In genomic region chr4:3237266-3237665, GRCh38 we compare ENCODE assay signal across 16 cellular contexts. TPM values are rescaled to one million over a fixed set of nuclear protein-coding genes. Genes with fewer than 3 reads are reported as not detected.
A peak's percentile ranks its signal among the peaks of the same experiment; 100 is the strongest.
DNase-seq lines count a peak whose midpoint lies in the region; ATAC-seq and TF ChIP-seq lines count a peak whose summit lies in the region.
"Had no signal": no experiment of that assay in that cellular context is flagged by ENCODE, and none has a peak within 500 bp of the region (broad histone marks: within the 10 kb centered on the region; RNA-seq: fewer than 3 reads in every experiment).

No MANE protein-coding gene starts in this region.

- peaks cover 0 to 66% (median 56%) of the 10 kb centered on the region in 10 experiments; a peak in 18 of 20 replicates for H3K4me1 ChIP-seq in BLaER1 treated with 17β-estradiol and CSF1 and Interleukin-3, amounts not matched to agents 10 nM and 100 nM
- H3K4me1 ChIP-seq in iPS-18a (ENCODE audit: control insufficient read depth, low read depth, low read length) = peaks cover 17% of the 10 kb centered on the region

- 0 out of 2 replicates have a peak overlapping the region, but pooled peaks have one; percentile 6 for H3K27ac Mint-ChIP-seq in WTC11
- H3K27ac Mint-ChIP-seq in stimulated activated naive B cell treated with anti-CD40 and anti-IgM and Interleukin-4, amounts not matched to agents 10 μg/mL and 1 μg/mL and 100 μg/mL, for 72 hours = peak overlapping the region; percentile 9

- POLR2A ChIA-PET in WTC11 (lab: Charles Lee) = no interaction called here

- peaks cover 52% of the 10 kb centered on the region for H3K36me3 Mint-ChIP-seq in WTC11
- H3K36me3 Mint-ChIP-seq in stimulated activated naive B cell treated with anti-CD40 and anti-IgM and Interleukin-4, amounts not matched to agents 10 μg/mL and 1 μg/mL and 100 μg/mL, for 72 hours = peaks cover 49 to 68% of the 10 kb centered on the region in 2 donors

- H3K27me3 ChIP-seq in BLaER1 treated with 17β-estradiol and CSF1 and Interleukin-3, amounts not matched to agents 10 nM and 100 nM = no peaks in the 10 kb centered on the region
- H3K27me3 ChIP-seq in iPS-18a (ENCODE audit: control insufficient read depth, insufficient read depth, low read length) = peaks cover 48% of the 10 kb centered on the region

- peak overlapping the region in 2 of 11 experiments; percentile 68 to 72; a peak in 3 of 22 replicates for H3K9ac ChIP-seq in BLaER1 treated with 17β-estradiol and CSF1 and Interleukin-3, amounts not matched to agents 10 nM and 100 nM
- no peak overlapping the region for H3K9ac ChIP-seq in iPS-18a (ENCODE audit: low read length)

- no peak overlapping the region; a peak in 1 of 20 replicates for H3K4me3 ChIP-seq in BLaER1 treated with 17β-estradiol and CSF1 and Interleukin-3, amounts not matched to agents 10 nM and 100 nM
- peak overlapping the region; percentile 29 for H3K4me3 ChIP-seq in iPS-18a (ENCODE audit: low read length)

- H3K4me3 Mint-ChIP-seq in WTC11 = no peak overlapping the region
- H3K4me3 Mint-ChIP-seq in stimulated activated naive B cell treated with anti-CD40 and anti-IgM and Interleukin-4, amounts not matched to agents 10 μg/mL and 1 μg/mL and 100 μg/mL, for 72 hours = no peak overlapping the region
- H3K4me3 Mint-ChIP-seq: CD4-positive, alpha-beta memory T cell had no signal

- DNase-seq in WTC11 (ENCODE audit: low spot score) = no peak
- DNase-seq in stimulated activated naive B cell treated with anti-CD40 and anti-IgM and Interleukin-4, amounts not matched to agents 10 μg/mL and 1 μg/mL and 100 μg/mL, for 72 hours = no peak
- DNase-seq in NCI-H1436 (lab: John Stamatoyannopoulos, UW) = no peak
- no peak for DNase-seq in DMS 273 treated with DMSO at 0.1 percent for 48 hours (lab: John Stamatoyannopoulos, UW)
- DNase-seq: 8988T; AML-193; C1 segment of cervical spinal cord; CD4-positive, alpha-beta memory T cell; DMS153; DMS79 treated with DMSO at 0.1 percent for 48 hours; EL; Karpas-422 had no signal

- H3K27ac ChIP-seq in BLaER1 treated with 17β-estradiol and CSF1 and Interleukin-3, amounts not matched to agents 10 nM and 100 nM = peak overlapping the region in 3 of 11 experiments; percentile 67 to 77 (median 71); a peak in 3 of 22 replicates
- no peak overlapping the region for H3K27ac ChIP-seq in iPS-18a (ENCODE audit: low read length)

- H3K9me3 Mint-ChIP-seq in WTC11 = no peaks in the 10 kb centered on the region
- H3K9me3 Mint-ChIP-seq in stimulated activated naive B cell treated with anti-CD40 and anti-IgM and Interleukin-4, amounts not matched to agents 10 μg/mL and 1 μg/mL and 100 μg/mL, for 72 hours = no peaks in the 10 kb centered on the region

- TF ChIP-seq CTCF in WTC11 (IDR thresholded peaks at IDR 0.05) = no peak

- H3K27me3 Mint-ChIP-seq in WTC11 (ENCODE audit: low read depth) = peaks cover 20% of the 10 kb centered on the region
- H3K27me3 Mint-ChIP-seq in stimulated activated naive B cell treated with anti-CD40 and anti-IgM and Interleukin-4, amounts not matched to agents 10 μg/mL and 1 μg/mL and 100 μg/mL, for 72 hours = no peaks in the 10 kb centered on the region
- H3K27me3 Mint-ChIP-seq: CD4-positive, alpha-beta memory T cell had no signal

- peaks cover 24% of the 10 kb centered on the region for H3K4me1 Mint-ChIP-seq in WTC11
- peaks cover 0 to 5% of the 10 kb centered on the region in 2 donors for H3K4me1 Mint-ChIP-seq in stimulated activated naive B cell treated with anti-CD40 and anti-IgM and Interleukin-4, amounts not matched to agents 10 μg/mL and 1 μg/mL and 100 μg/mL, for 72 hours

- H3K36me3 ChIP-seq in BLaER1 treated with 17β-estradiol and CSF1 and Interleukin-3, amounts not matched to agents 10 nM and 100 nM = peaks cover 35 to 96% (median 78%) of the 10 kb centered on the region in 11 experiments
- H3K36me3 ChIP-seq in iPS-18a (ENCODE audit: control insufficient read depth, low read depth, low read length) = peaks cover 40% of the 10 kb centered on the region

- H3K4me2 ChIP-seq in BLaER1 treated with 17β-estradiol and CSF1 and Interleukin-3, amounts not matched to agents 10 nM and 100 nM = peak overlapping the region; percentile 8 to 96 (median 78); a peak in 18 of 22 replicates

- H4K20me1 ChIP-seq in BLaER1 treated with 17β-estradiol and CSF1 and Interleukin-3, amounts not matched to agents 10 nM and 100 nM = peaks cover 0 to 98% (median 39%) of the 10 kb centered on the region in 11 experiments; a peak in 17 of 22 replicates

- H3K9me3 ChIP-seq in BLaER1 treated with 17β-estradiol and CSF1 and Interleukin-3, amounts not matched to agents 10 nM and 100 nM (replicated peaks in 1 of 11) = no peaks in the 10 kb centered on the region
- no peaks in the 10 kb centered on the region for H3K9me3 ChIP-seq in iPS-18a (ENCODE audit: control insufficient read depth, low read depth, low read length)

- ATAC-seq in WTC11 (no peak), GM19452 (IDR thresholded peaks at IDR 0.05; ENCODE audit: unreplicated experiment) (no peak)
- ATAC-seq in stimulated activated naive B cell treated with anti-CD40 and anti-IgM and Interleukin-4, amounts not matched to agents 10 μg/mL and 1 μg/mL and 100 μg/mL, for 72 hours (replicated peaks) = no peak
- ATAC-seq: HCT116 had no signal

- CTCF ChIA-PET in WTC11 (lab: Charles Lee) = interaction anchor here (1.1 to 2.6 kb wide), 3 partner anchors 81 to 87 kb away, joined by 3 to 8 read pairs (median 6); no protein-coding TSS in a partner anchor

TF ChIP-seq in WTC11, 78 proteins besides CTCF, POLR2A, EP300 and RAD21 (continues in another document):
- TF ChIP-seq ATF6 (CRISPR knock-in tag; IDR thresholded peaks at IDR 0.05) = no peak
- TF ChIP-seq ATF2 (CRISPR knock-in tag; IDR thresholded peaks at IDR 0.05; ENCODE audit: borderline replicate concordance, low read depth) = no peak
- TF ChIP-seq NFYB (CRISPR knock-in tag; conservative IDR thresholded peaks at IDR 0.05; ENCODE audit: low read depth) = no peak
- TF ChIP-seq ZNF138 (CRISPR knock-in tag; conservative IDR thresholded peaks at IDR 0.05) = no peak
- no peak for TF ChIP-seq MYBL2 (CRISPR knock-in tag; IDR thresholded peaks at IDR 0.05)
- no peak for TF ChIP-seq GABPB1 (CRISPR knock-in tag; IDR thresholded peaks at IDR 0.05)
- TF ChIP-seq MAX (CRISPR knock-in tag; IDR thresholded peaks at IDR 0.05) = no peak
- TF ChIP-seq NFATC4 (CRISPR knock-in tag; IDR thresholded peaks at IDR 0.05) = no peak
- TF ChIP-seq E2F1 (CRISPR knock-in tag; IDR thresholded peaks at IDR 0.05) = no peak
- no peak for TF ChIP-seq CBFB (CRISPR knock-in tag; IDR thresholded peaks at IDR 0.05; ENCODE audit: low read depth)
- no peak for TF ChIP-seq ZNF121 (CRISPR knock-in tag; IDR thresholded peaks at IDR 0.05)
- TF ChIP-seq ZBTB43 (CRISPR knock-in tag; IDR thresholded peaks at IDR 0.05) = no peak

RNA-seq across cellular contexts. Expression of gene MSANTD1, which starts 11.7 kb away (rescaled TPM):
- 0.98 to 1.1 TPM (median 0.99 TPM) in 3 replicates for total RNA-seq in WTC11 (2021)

RNA-seq across cellular contexts. Expression of gene RGS12, which starts 55.6 kb away (rescaled TPM):
- total RNA-seq in WTC11 (2021) = 21.0 to 24.7 TPM (median 24.2 TPM) in 3 replicates
